Comparison of ENCODE assay signal across 8 cellular contexts in the genomic region with DNA sequence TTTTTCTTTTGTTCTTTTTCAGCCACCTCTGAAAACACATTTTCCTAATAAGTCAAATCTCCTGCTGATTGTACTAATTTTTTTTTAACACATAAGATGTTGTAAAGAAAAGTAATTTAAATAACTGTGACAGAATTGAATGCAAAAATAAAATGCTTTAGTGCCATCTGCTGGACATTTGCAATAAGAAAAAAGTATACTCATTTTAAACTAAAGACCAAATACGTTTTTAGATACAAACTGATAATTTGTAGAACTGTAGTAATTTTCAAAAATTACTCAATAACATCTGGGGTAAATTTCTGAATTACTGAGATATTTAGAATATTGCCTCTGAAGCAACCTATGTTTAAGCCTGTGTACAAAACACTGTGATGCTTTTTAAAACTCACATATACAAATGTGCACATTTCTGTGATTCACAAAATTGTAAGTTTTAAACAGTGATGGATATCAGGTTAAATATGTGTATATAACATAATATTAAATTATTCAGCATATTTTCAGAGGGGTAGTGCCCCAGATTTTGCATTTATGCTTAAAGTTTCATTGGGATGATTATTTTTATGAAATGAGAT.
A peak's percentile ranks its signal among the peaks of the same experiment; 100 is the strongest.
DNase-seq lines count a peak whose midpoint lies in the region; ATAC-seq lines count a peak whose summit lies in the region.

No MANE protein-coding gene starts in this region.

- no peaks in the 10 kb centered on the region for H4K20me1 ChIP-seq in Karpas-422 (ENCODE audit: insufficient read depth, low read depth, low read length)

- H3K27me3 ChIP-seq in Karpas-422 (ENCODE audit: low read length), result no peaks in the 10 kb centered on the region
- H3K27me3 ChIP-seq in adipocyte (replicated peaks; ENCODE audit: control insufficient read depth, insufficient read depth, low read length), result no peaks in the 10 kb centered on the region
- no peaks in the 10 kb centered on the region for H3K27me3 ChIP-seq in naive thymus-derived CD4-positive, alpha-beta T cell (ENCODE audit: control insufficient read depth in 2 of 2, insufficient read depth in 2 of 2, low read length in 2 of 2)

- no peaks in the 10 kb centered on the region for H3K9me3 ChIP-seq in Karpas-422 (ENCODE audit: low read length)
- no peaks in the 10 kb centered on the region for H3K9me3 ChIP-seq in adipocyte (ENCODE audit: control insufficient read depth, low read length)
- no peaks in the 10 kb centered on the region for H3K9me3 ChIP-seq in naive thymus-derived CD4-positive, alpha-beta T cell (ENCODE audit: control insufficient read depth in 2 of 3, low read length in 3 of 3)

- intact Hi-C loops in naive thymus-derived CD4-positive, alpha-beta T cell (cut with micrococcal nuclease), result loop anchor here (1.0 to 10.0 kb wide), 5 partner anchors 550 to 1240 kb away; no protein-coding TSS in a partner anchor

- H3K27ac ChIP-seq in Karpas-422 (ENCODE audit: low read length), result no peak overlapping the region
- no peak overlapping the region for H3K27ac ChIP-seq in naive thymus-derived CD4-positive, alpha-beta T cell (ENCODE audit: low read depth, low read length)

- H3K36me3 Mint-ChIP-seq in naive thymus-derived CD4-positive, alpha-beta T cell, result no peaks in the 10 kb centered on the region

- H3K4me3 ChIP-seq in Karpas-422 (ENCODE audit: low read length) (no peak overlapping the region), adipocyte (ENCODE audit: low read length) (no peak overlapping the region)
- H3K4me3 ChIP-seq in naive thymus-derived CD4-positive, alpha-beta T cell (ENCODE audit: low read length), result no peak overlapping the region

- peaks cover 0 to 3% (median 0%) of the 10 kb centered on the region in 11 donors for H3K9me3 Mint-ChIP-seq in naive thymus-derived CD4-positive, alpha-beta T cell

- H3K27ac Mint-ChIP-seq in naive thymus-derived CD4-positive, alpha-beta T cell, result no peak overlapping the region

- H3K9ac ChIP-seq in Karpas-422 (ENCODE audit: low read length), result no peak overlapping the region
- H3K9ac ChIP-seq in adipocyte (ENCODE audit: low read length), result no peak overlapping the region

- CTCF ChIA-PET in naive thymus-derived CD4-positive, alpha-beta T cell (lab: Charles Lee), result no interaction called here

- H3K36me3 ChIP-seq in Karpas-422 (ENCODE audit: insufficient read depth, low read length) (no peaks in the 10 kb centered on the region), adipocyte (ENCODE audit: control insufficient read depth, insufficient read depth, low read length, severe bottlenecking) (no peaks in the 10 kb centered on the region)
- no peaks in the 10 kb centered on the region for H3K36me3 ChIP-seq in naive thymus-derived CD4-positive, alpha-beta T cell (ENCODE audit: control insufficient read depth in 2 of 3, insufficient read depth in 3 of 3, low read length in 3 of 3)

- POLR2A ChIA-PET in naive thymus-derived CD4-positive, alpha-beta T cell (lab: Charles Lee), result no interaction called here

- no peak overlapping the region for H3K4me3 Mint-ChIP-seq in naive thymus-derived CD4-positive, alpha-beta T cell

- H3K9me2 ChIP-seq in Karpas-422 (replicated peaks; ENCODE audit: insufficient read depth, low read length), result no peaks in the 10 kb centered on the region

- peak; percentile 6 for DNase-seq in Caki2 (ENCODE audit: low read depth)
- peak; percentile 77 for DNase-seq in Karpas-422
- DNase-seq in adipocyte (ENCODE audit: low read depth), result peak; percentile 76
- peak; percentile 43 for DNase-seq in left kidney (ENCODE audit: low read depth, low spot score)
- no peak for DNase-seq in stimulated activated CD4-positive, alpha-beta T cell treated with anti-CD3 and anti-CD28 coated beads, Interleukin-4, amount 100 ng/mL, for 24 hours
- no peak for DNase-seq in iPS-NIHi7 (ENCODE audit: extremely low spot score)
- DNase-seq in naive thymus-derived CD4-positive, alpha-beta T cell, result no peak

- H2AFZ ChIP-seq in Karpas-422 (ENCODE audit: low read length), result no peak overlapping the region

- H3K4me1 ChIP-seq in Karpas-422 (ENCODE audit: low read length) (no peaks in the 10 kb centered on the region), adipocyte (ENCODE audit: control insufficient read depth, insufficient read depth, low read length) (peaks cover 8% of the 10 kb centered on the region)
- no peaks in the 10 kb centered on the region for H3K4me1 ChIP-seq in naive thymus-derived CD4-positive, alpha-beta T cell (ENCODE audit: control insufficient read depth in 2 of 2, insufficient read depth in 2 of 2, low read length in 2 of 2)

- in situ Hi-C loops in Caki2 (cut with HindIII; ENCODE audit: low pct_unique_long_range_greater_than_20kb, low sequenced_read_pairs), result no loop called here

- no peaks in the 10 kb centered on the region for H3K4me1 Mint-ChIP-seq in naive thymus-derived CD4-positive, alpha-beta T cell

- no peaks in the 10 kb centered on the region for H3K27me3 Mint-ChIP-seq in naive thymus-derived CD4-positive, alpha-beta T cell

- H3K79me2 ChIP-seq in Karpas-422 (ENCODE audit: low read length), result no peaks in the 10 kb centered on the region

- no peak for ATAC-seq in GM18909 (IDR thresholded peaks at IDR 0.05; ENCODE audit: poor library complexity, unreplicated experiment)
- no peak for ATAC-seq in naive thymus-derived CD4-positive, alpha-beta T cell

- H3K4me2 ChIP-seq in Karpas-422 (ENCODE audit: low read depth, low read length, poor library complexity, severe bottlenecking), result no peak overlapping the region

Comparison
In these comparisons a context has a peak if more than half of its experiments do, and no peak if none do; other contexts are left out.
1. DNase-seq: peak in Caki2 (single experiment), Karpas-422 (single experiment), adipocyte (single experiment) and left kidney (single experiment); none in stimulated activated CD4-positive, alpha-beta T cell treated with anti-CD3 and anti-CD28 coated beads, Interleukin-4, amount 100 ng/mL, for 24 hours (single experiment), iPS-NIHi7 (single experiment) and naive thymus-derived CD4-positive, alpha-beta T cell (0 of 9).